9 cellular contexts compared by ENCODE assay signal in the genomic region with DNA sequence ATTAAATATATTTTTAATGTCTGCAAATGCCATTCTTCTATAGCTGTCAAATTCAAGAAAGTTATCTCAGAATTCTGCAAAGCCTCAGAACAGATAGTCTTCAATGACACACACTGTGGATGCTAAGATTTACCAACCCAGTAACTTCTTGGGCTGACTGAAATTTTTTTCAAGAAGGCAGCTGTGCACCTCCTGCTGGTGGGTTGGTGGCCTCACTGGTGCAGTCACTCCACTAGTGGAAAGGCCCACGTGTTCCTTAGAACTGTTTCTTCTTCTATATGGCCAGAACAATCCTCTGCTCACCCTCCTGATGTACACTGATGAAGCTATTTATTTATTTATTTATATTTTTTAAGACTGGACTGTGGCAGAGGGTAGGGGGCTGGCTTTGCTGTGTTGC. TPM values are rescaled to one million over a fixed set of nuclear protein-coding genes. Genes with fewer than 3 reads are reported as not detected.
DNase-seq lines count a peak whose midpoint lies in the region; ATAC-seq and TF ChIP-seq lines count a peak whose summit lies in the region.
"Had no signal": no experiment of that assay in that cellular context is flagged by ENCODE, and none has a peak within 500 bp of the region (broad histone marks: within the 10 kb centered on the region; RNA-seq: fewer than 3 reads in every experiment).

No MANE protein-coding gene starts in this region.

- in situ Hi-C loops in astrocyte of the cerebellum (cut with HindIII; ENCODE audit: low sequenced_read_pairs) (no loop called here), mammary epithelial cell (cut with MboI; ENCODE audit: low sequenced_read_pairs in 2 of 2) (loop anchor here (25.0 kb wide), 1 partner anchor 235 kb away; no protein-coding TSS in a partner anchor)

- TF ChIP-seq CTCF in astrocyte of the cerebellum (IDR thresholded peaks at IDR 0.05; ENCODE audit: low read depth, low read length, missing control alignments) (peak; percentile 25), mammary epithelial cell (conservative IDR thresholded peaks at IDR 0.05 in 1 of 2, IDR thresholded peaks at IDR 0.05 in 1 of 2; ENCODE audit: extremely low read depth in 1 of 2, insufficient read depth in 1 of 2, low read depth in 1 of 2, low read length in 2 of 2) (peak in 1 of 2 donors; percentile 40)

- intact Hi-C loops in mammary epithelial cell (cut with micrococcal nuclease), result no loop called here

- no peak overlapping the region for H3K9ac ChIP-seq in mammary epithelial cell (ENCODE audit: insufficient read depth, low read length)

- no peaks in the 10 kb centered on the region for H3K4me1 ChIP-seq in mammary epithelial cell (ENCODE audit: insufficient read depth, low read length)

- dilution Hi-C loops in mammary epithelial cell (cut with HindIII; ENCODE audit: low sequenced_read_pairs), result loop anchor here (5.0 kb wide), 1 partner anchor 55 kb away; no protein-coding TSS in a partner anchor

- H2AFZ ChIP-seq in mammary epithelial cell (ENCODE audit: low read depth, low read length), result no peak overlapping the region

- CTCF ChIA-PET in mammary epithelial cell (lab: Charles Lee; ENCODE audit: low non-redundant PET), result no interaction called here

- H3K4me2 ChIP-seq in mammary epithelial cell (ENCODE audit: insufficient read depth, low read depth, low read length), result no peak overlapping the region

- H3K9me3 ChIP-seq in mammary epithelial cell (replicated peaks; ENCODE audit: insufficient read depth, low read length), result no peaks in the 10 kb centered on the region

- no peak overlapping the region for H3K27ac ChIP-seq in mammary epithelial cell (ENCODE audit: insufficient read depth, low read depth, low read length)

- BruUV-seq in mammary epithelial cell (replicated peaks; lab: Mats Ljungman, UMichigan), result no TSS peak

- ATAC-seq in HG03520 (IDR thresholded peaks at IDR 0.05; ENCODE audit: unreplicated experiment) (peak; percentile 52), GM21529 (IDR thresholded peaks at IDR 0.05; ENCODE audit: unreplicated experiment) (no peak)

- no peaks in the 10 kb centered on the region for H3K79me2 ChIP-seq in mammary epithelial cell (ENCODE audit: insufficient read depth, low read length)

- no peaks in the 10 kb centered on the region for H3K27me3 ChIP-seq in mammary epithelial cell (ENCODE audit: insufficient read depth, low read length)

- H4K20me1 ChIP-seq in mammary epithelial cell (ENCODE audit: insufficient read depth, low read length), result no peaks in the 10 kb centered on the region

- 0% methylated on average over 1 of the region's 1 CpG for WGBS in mammary epithelial cell (ENCODE audit: low coverage, missing lambda C conversion rate)

- no peaks in the 10 kb centered on the region for H3K36me3 ChIP-seq in mammary epithelial cell (ENCODE audit: insufficient read depth, low read length)

- H3K4me3 ChIP-seq in astrocyte of the cerebellum (ENCODE audit: low read depth, low read length) (no peak overlapping the region), mammary epithelial cell (replicated peaks in 1 of 3; ENCODE audit: insufficient read depth in 1 of 3, low read depth in 2 of 3, low read length in 3 of 3) (no peak overlapping the region)

- DNase-seq in NCI-H82 (lab: John Stamatoyannopoulos, UW) (peak; percentile 63), NCI-H82 treated with DMSO at 0.1 percent for 48 hours (lab: John Stamatoyannopoulos, UW; ENCODE audit: unreplicated experiment) (no peak), astrocyte of the cerebellum (ENCODE audit: low read depth) (no peak), mammary epithelial cell (no peak), GOT3 (lab: John Stamatoyannopoulos, UW) (no peak)
- DNase-seq in stimulated activated CD4-positive, alpha-beta T cell treated with anti-CD3 and anti-CD28 coated beads, Interleukin-1b, Interleukin-23, amount 100 ng/mL, for 48 hours, result peak; percentile 10

RNA-seq across cellular contexts. Expression of a gene that starts 29.8 kb away (rescaled TPM):
- under 1 TPM in 1 of 2 donors, not detected in 1; 0.26 TPM for total RNA-seq in mammary epithelial cell
- polyA plus RNA-seq in mammary epithelial cell, result not detected
- not detected for polyA minus RNA-seq in mammary epithelial cell
- total RNA-seq: CD4-positive, CD25-positive, alpha-beta regulatory T cell had no signal
- polyA plus RNA-seq: CD4-positive, CD25-positive, alpha-beta regulatory T cell had no signal

Comparison
In these comparisons a context has a peak if more than half of its experiments do, and no peak if none do; other contexts are left out.
1. DNase-seq: peak in NCI-H82 (single experiment) and stimulated activated CD4-positive, alpha-beta T cell treated with anti-CD3 and anti-CD28 coated beads, Interleukin-1b, Interleukin-23, amount 100 ng/mL, for 48 hours (single experiment); none in NCI-H82 treated with DMSO at 0.1 percent for 48 hours (single experiment), astrocyte of the cerebellum (single experiment), mammary epithelial cell (single experiment) and GOT3 (single experiment).